1 cellular context compared by ENCODE assay signal in genomic region chr10:93550634-93551033, GRCh38.
TF ChIP-seq lines count a peak whose summit lies in the region.

No MANE protein-coding gene starts in this region.

TF ChIP-seq in IMR-90, 13 proteins besides CTCF, POLR2A, EP300 and RAD21 (continued from another document):
- TF ChIP-seq BHLHE40 (IDR thresholded peaks at IDR 0.05; ENCODE audit: low read depth, low read length) = no peak
- no peak for TF ChIP-seq USF2 (IDR thresholded peaks at IDR 0.05; ENCODE audit: low read depth, low read length)
- no peak for TF ChIP-seq ELK1 (IDR thresholded peaks at IDR 0.05; ENCODE audit: borderline replicate concordance, low read depth, low read length)
- TF ChIP-seq CHD1 (IDR thresholded peaks at IDR 0.05; ENCODE audit: low read depth, low read length) = no peak
- no peak for TF ChIP-seq MAZ (IDR thresholded peaks at IDR 0.05; ENCODE audit: borderline replicate concordance, low read depth, low read length)
- no peak for TF ChIP-seq MAFK (IDR thresholded peaks at IDR 0.05; ENCODE audit: low read depth, low read length)
- no peak for TF ChIP-seq CEBPB (IDR thresholded peaks at IDR 0.05; ENCODE audit: low read depth, low read length)
- no peak for TF ChIP-seq RCOR1 (IDR thresholded peaks at IDR 0.05; ENCODE audit: insufficient replicate concordance, low read length)
- TF ChIP-seq RFX5 (IDR thresholded peaks at IDR 0.05; ENCODE audit: low read depth, low read length) = no peak
TF ChIP-seq in IMR-90: peak in this region for 0.
